1 cellular context compared by ENCODE assay signal in the genomic region with DNA sequence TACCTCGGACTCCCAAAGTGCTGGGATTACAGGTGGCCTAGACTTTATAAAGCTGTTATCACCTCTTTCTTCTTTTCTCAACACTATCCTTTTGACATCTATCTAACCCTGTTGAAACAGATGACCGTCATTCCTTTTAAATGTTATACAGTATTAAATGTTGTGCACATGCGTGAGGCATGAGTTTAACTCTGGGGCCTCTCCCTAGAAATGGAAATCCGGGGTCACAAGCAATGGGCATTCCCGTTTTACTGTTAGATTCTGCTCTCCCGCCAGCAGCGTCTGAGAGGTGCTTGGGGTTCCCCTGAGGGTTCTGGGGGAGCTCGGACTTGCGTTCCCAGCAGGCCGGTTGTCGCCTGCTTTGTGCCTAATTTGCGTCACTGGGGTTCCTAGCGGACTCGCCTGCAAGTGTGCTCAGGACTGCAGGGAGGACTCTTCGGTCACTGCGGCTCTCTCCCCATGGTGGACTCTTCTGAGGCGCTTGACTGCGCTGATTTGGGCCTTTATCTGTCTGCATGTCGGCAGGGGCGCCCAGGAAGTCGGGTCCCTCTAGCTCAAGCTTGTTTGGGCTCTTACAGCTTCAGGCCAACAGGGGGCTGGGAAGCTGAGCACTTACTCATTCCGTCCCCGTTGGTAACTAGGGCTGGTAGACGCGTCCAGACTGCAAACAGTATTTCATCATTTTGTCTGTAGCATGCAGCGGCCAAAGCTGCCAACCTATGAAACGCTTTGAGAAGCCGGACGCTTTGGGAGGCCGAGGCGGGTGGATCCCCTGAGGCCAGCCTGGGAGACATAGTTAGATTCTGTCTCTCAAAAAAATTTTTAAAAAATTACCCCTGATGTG.
TF ChIP-seq lines count a peak whose summit lies in the region.

No MANE protein-coding gene starts in this region.

TF ChIP-seq in K562, 482 proteins besides CTCF, POLR2A, EP300 and RAD21 (continued from another document and continues in another):
- TF ChIP-seq, protein P1, sequence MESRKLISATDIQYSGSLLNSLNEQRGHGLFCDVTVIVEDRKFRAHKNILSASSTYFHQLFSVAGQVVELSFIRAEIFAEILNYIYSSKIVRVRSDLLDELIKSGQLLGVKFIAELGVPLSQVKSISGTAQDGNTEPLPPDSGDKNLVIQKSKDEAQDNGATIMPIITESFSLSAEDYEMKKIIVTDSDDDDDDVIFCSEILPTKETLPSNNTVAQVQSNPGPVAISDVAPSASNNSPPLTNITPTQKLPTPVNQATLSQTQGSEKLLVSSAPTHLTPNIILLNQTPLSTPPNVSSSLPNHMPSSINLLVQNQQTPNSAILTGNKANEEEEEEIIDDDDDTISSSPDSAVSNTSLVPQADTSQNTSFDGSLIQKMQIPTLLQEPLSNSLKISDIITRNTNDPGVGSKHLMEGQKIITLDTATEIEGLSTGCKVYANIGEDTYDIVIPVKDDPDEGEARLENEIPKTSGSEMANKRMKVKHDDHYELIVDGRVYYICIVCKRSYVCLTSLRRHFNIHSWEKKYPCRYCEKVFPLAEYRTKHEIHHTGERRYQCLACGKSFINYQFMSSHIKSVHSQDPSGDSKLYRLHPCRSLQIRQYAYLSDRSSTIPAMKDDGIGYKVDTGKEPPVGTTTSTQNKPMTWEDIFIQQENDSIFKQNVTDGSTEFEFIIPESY (CRISPR knock-in tag; IDR thresholded peaks at IDR 0.05): peak; percentile 44; the same call in 1 of the 2 replicates
- TF ChIP-seq TBP (optimal IDR thresholded peaks at IDR 0.05; ENCODE audit: low read depth, low read length) (peak; percentile 84), SMARCC2 (IDR thresholded peaks at IDR 0.05; ENCODE audit: low read depth) (0 out of 2 replicates have a peak, but pooled peaks have one; percentile 24), SRSF1 (IDR thresholded peaks at IDR 0.05; ENCODE audit: low read depth, low read length) (no peak), MIER1 (IDR thresholded peaks at IDR 0.05; ENCODE audit: low read depth) (no peak), HDAC3 (IDR thresholded peaks at IDR 0.05; ENCODE audit: borderline replicate concordance, partially characterized antibody) (peak; percentile 44), ADNP (tag; IDR thresholded peaks at IDR 0.05) (peak; percentile 91), ZFX (CRISPR knock-in tag; IDR thresholded peaks at IDR 0.05) (peak; percentile 91), L3MBTL2 (IDR thresholded peaks at IDR 0.05) (peak; percentile 43; the same call in 1 of the 2 replicates), BDP1 (IDR thresholded peaks at IDR 0.05; ENCODE audit: insufficient read depth, insufficient read length) (no peak), YY1 (IDR thresholded peaks at IDR 0.05; ENCODE audit: borderline replicate concordance in 1 of 3, control insufficient read depth in 1 of 3, extremely low read depth in 1 of 3, insufficient read depth in 3 of 3, insufficient read length in 1 of 3, insufficient replicate concordance in 2 of 3, low read depth in 1 of 3, low read length in 2 of 3) (peak in 1 of 3 experiments; percentile 19), RBFOX2 (IDR thresholded peaks at IDR 0.05; ENCODE audit: low read depth, low read length) (peak; percentile 79), BRD9 (IDR thresholded peaks at IDR 0.05; ENCODE audit: low read depth, partially characterized antibody) (peak; percentile 29), CC2D1A (IDR thresholded peaks at IDR 0.05) (peak; percentile 37; the same call in 1 of the 2 replicates), CEBPG (CRISPR knock-in tag; IDR thresholded peaks at IDR 0.05) (peak; percentile 93), CEBPG (tag; conservative IDR thresholded peaks at IDR 0.05 in 1 of 2, IDR thresholded peaks at IDR 0.05 in 1 of 2) (peak; percentile 91 to 96), NFRKB (IDR thresholded peaks at IDR 0.05; ENCODE audit: low read depth) (peak; percentile 85; the same call in 1 of the 2 replicates), CEBPB (tag; IDR thresholded peaks at IDR 0.05) (peak; percentile 94), SPI1 (IDR thresholded peaks at IDR 0.05; ENCODE audit: borderline replicate concordance, low read depth, low read length) (0 out of 2 replicates have a peak, but pooled peaks have one; percentile 25), MTF1 (CRISPR knock-in tag; IDR thresholded peaks at IDR 0.05; ENCODE audit: borderline replicate concordance) (no peak), NEUROD1 (IDR thresholded peaks at IDR 0.05; ENCODE audit: borderline replicate concordance, low read depth, low read length, partially characterized antibody) (peak; percentile 51), MTA3 (IDR thresholded peaks at IDR 0.05; ENCODE audit: borderline replicate concordance) (peak; percentile 42; the same call in 1 of the 2 replicates), ESRRA (IDR thresholded peaks at IDR 0.05; ENCODE audit: borderline replicate concordance, low read depth) (0 out of 2 replicates have a peak, but pooled peaks have one; percentile 7), ZNF695 (CRISPR knock-in tag; IDR thresholded peaks at IDR 0.05) (no peak), ELF1 (tag; IDR thresholded peaks at IDR 0.05) (peak; percentile 74; the same call in 1 of the 2 replicates), ETS2 (tag; IDR thresholded peaks at IDR 0.05; ENCODE audit: borderline replicate concordance, poor library complexity, severe bottlenecking) (no peak), GABPB1 (CRISPR knock-in tag; IDR thresholded peaks at IDR 0.05) (peak; percentile 56; the same call in 1 of the 2 replicates), XRCC5 (IDR thresholded peaks at IDR 0.05; ENCODE audit: low read depth, low read length) (peak; percentile 80; the same call in 1 of the 2 replicates), SMARCE1 (IDR thresholded peaks at IDR 0.05) (peak; percentile 58; the same call in 1 of the 2 replicates), DIDO1 (tag; IDR thresholded peaks at IDR 0.05; ENCODE audit: low read depth) (no peak), CTBP1 (IDR thresholded peaks at IDR 0.05; ENCODE audit: borderline replicate concordance) (peak; percentile 12; the same call in 1 of the 2 replicates), ARHGAP35 (IDR thresholded peaks at IDR 0.05; ENCODE audit: partially characterized antibody) (no peak), SOX6 (IDR thresholded peaks at IDR 0.05) (peak; percentile 54), ZFP36 (IDR thresholded peaks at IDR 0.05; ENCODE audit: low read depth, low read length, partially characterized antibody) (peak; percentile 15), MAZ (CRISPR knock-in tag; conservative IDR thresholded peaks at IDR 0.05 in 1 of 2, IDR thresholded peaks at IDR 0.05 in 1 of 2) (peak; percentile 14 to 77; a peak in 1 of 4 replicates), GTF2F1 (IDR thresholded peaks at IDR 0.05; ENCODE audit: low read depth, low read length) (peak; percentile 75; the same call in 1 of the 2 replicates)
- TF ChIP-seq, protein P2, sequence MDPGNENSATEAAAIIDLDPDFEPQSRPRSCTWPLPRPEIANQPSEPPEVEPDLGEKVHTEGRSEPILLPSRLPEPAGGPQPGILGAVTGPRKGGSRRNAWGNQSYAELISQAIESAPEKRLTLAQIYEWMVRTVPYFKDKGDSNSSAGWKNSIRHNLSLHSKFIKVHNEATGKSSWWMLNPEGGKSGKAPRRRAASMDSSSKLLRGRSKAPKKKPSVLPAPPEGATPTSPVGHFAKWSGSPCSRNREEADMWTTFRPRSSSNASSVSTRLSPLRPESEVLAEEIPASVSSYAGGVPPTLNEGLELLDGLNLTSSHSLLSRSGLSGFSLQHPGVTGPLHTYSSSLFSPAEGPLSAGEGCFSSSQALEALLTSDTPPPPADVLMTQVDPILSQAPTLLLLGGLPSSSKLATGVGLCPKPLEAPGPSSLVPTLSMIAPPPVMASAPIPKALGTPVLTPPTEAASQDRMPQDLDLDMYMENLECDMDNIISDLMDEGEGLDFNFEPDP (CRISPR knock-in tag; IDR thresholded peaks at IDR 0.05): no peak
- TF ChIP-seq, protein P3, sequence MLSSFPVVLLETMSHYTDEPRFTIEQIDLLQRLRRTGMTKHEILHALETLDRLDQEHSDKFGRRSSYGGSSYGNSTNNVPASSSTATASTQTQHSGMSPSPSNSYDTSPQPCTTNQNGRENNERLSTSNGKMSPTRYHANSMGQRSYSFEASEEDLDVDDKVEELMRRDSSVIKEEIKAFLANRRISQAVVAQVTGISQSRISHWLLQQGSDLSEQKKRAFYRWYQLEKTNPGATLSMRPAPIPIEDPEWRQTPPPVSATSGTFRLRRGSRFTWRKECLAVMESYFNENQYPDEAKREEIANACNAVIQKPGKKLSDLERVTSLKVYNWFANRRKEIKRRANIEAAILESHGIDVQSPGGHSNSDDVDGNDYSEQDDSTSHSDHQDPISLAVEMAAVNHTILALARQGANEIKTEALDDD (IDR thresholded peaks at IDR 0.05): peak; percentile 96
- TF ChIP-seq, protein P4, sequence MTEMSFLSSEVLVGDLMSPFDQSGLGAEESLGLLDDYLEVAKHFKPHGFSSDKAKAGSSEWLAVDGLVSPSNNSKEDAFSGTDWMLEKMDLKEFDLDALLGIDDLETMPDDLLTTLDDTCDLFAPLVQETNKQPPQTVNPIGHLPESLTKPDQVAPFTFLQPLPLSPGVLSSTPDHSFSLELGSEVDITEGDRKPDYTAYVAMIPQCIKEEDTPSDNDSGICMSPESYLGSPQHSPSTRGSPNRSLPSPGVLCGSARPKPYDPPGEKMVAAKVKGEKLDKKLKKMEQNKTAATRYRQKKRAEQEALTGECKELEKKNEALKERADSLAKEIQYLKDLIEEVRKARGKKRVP (CRISPR knock-in tag; IDR thresholded peaks at IDR 0.05): peak; percentile 92
- TF ChIP-seq, protein P5, sequence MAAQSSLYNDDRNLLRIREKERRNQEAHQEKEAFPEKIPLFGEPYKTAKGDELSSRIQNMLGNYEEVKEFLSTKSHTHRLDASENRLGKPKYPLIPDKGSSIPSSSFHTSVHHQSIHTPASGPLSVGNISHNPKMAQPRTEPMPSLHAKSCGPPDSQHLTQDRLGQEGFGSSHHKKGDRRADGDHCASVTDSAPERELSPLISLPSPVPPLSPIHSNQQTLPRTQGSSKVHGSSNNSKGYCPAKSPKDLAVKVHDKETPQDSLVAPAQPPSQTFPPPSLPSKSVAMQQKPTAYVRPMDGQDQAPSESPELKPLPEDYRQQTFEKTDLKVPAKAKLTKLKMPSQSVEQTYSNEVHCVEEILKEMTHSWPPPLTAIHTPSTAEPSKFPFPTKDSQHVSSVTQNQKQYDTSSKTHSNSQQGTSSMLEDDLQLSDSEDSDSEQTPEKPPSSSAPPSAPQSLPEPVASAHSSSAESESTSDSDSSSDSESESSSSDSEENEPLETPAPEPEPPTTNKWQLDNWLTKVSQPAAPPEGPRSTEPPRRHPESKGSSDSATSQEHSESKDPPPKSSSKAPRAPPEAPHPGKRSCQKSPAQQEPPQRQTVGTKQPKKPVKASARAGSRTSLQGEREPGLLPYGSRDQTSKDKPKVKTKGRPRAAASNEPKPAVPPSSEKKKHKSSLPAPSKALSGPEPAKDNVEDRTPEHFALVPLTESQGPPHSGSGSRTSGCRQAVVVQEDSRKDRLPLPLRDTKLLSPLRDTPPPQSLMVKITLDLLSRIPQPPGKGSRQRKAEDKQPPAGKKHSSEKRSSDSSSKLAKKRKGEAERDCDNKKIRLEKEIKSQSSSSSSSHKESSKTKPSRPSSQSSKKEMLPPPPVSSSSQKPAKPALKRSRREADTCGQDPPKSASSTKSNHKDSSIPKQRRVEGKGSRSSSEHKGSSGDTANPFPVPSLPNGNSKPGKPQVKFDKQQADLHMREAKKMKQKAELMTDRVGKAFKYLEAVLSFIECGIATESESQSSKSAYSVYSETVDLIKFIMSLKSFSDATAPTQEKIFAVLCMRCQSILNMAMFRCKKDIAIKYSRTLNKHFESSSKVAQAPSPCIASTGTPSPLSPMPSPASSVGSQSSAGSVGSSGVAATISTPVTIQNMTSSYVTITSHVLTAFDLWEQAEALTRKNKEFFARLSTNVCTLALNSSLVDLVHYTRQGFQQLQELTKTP (IDR thresholded peaks at IDR 0.05; ENCODE audit: low read depth in 1 of 2, partially characterized antibody in 2 of 2): peak in 1 of 2 experiments; percentile 17
- TF ChIP-seq, protein P6, sequence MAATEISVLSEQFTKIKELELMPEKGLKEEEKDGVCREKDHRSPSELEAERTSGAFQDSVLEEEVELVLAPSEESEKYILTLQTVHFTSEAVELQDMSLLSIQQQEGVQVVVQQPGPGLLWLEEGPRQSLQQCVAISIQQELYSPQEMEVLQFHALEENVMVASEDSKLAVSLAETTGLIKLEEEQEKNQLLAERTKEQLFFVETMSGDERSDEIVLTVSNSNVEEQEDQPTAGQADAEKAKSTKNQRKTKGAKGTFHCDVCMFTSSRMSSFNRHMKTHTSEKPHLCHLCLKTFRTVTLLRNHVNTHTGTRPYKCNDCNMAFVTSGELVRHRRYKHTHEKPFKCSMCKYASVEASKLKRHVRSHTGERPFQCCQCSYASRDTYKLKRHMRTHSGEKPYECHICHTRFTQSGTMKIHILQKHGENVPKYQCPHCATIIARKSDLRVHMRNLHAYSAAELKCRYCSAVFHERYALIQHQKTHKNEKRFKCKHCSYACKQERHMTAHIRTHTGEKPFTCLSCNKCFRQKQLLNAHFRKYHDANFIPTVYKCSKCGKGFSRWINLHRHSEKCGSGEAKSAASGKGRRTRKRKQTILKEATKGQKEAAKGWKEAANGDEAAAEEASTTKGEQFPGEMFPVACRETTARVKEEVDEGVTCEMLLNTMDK (IDR thresholded peaks at IDR 0.05; ENCODE audit: borderline replicate concordance, insufficient read depth, low read depth, low read length, poor library complexity, severe bottlenecking): peak; percentile 90
- TF ChIP-seq, protein P7, sequence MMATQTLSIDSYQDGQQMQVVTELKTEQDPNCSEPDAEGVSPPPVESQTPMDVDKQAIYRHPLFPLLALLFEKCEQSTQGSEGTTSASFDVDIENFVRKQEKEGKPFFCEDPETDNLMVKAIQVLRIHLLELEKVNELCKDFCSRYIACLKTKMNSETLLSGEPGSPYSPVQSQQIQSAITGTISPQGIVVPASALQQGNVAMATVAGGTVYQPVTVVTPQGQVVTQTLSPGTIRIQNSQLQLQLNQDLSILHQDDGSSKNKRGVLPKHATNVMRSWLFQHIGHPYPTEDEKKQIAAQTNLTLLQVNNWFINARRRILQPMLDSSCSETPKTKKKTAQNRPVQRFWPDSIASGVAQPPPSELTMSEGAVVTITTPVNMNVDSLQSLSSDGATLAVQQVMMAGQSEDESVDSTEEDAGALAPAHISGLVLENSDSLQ (IDR thresholded peaks at IDR 0.05): peak; percentile 22; the same call in 1 of the 2 replicates
- TF ChIP-seq, protein P8, sequence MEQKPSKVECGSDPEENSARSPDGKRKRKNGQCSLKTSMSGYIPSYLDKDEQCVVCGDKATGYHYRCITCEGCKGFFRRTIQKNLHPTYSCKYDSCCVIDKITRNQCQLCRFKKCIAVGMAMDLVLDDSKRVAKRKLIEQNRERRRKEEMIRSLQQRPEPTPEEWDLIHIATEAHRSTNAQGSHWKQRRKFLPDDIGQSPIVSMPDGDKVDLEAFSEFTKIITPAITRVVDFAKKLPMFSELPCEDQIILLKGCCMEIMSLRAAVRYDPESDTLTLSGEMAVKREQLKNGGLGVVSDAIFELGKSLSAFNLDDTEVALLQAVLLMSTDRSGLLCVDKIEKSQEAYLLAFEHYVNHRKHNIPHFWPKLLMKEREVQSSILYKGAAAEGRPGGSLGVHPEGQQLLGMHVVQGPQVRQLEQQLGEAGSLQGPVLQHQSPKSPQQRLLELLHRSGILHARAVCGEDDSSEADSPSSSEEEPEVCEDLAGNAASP (IDR thresholded peaks at IDR 0.05): no peak
